In the genomic region with DNA sequence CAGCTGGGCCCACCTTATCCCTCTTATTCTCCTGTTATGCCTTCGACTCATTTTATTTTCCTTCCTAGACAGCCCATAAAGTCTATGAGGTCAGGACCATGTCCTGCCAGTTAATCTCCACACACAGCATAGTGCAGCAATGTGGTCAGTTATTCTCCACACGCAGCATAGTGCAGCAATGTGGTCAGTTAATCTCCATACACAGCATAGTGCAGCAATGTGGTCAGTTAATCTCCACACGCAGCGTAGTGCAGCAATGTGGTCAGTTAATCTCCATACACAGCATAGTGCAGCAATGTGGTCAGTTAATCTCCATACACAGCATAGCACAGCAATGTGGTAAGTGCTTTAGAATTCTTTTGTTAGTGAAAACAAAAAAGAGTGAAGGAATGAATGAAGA, we compare ENCODE assay signal across 23 cellular contexts.
A peak's percentile ranks its signal among the peaks of the same experiment; 100 is the strongest.
DNase-seq lines count a peak whose midpoint lies in the region; ATAC-seq and TF ChIP-seq lines count a peak whose summit lies in the region.
"Had no signal": no experiment of that assay in that cellular context is flagged by ENCODE, and none has a peak within 500 bp of the region (broad histone marks: within the 10 kb centered on the region; RNA-seq: fewer than 3 reads in every experiment).

No MANE protein-coding gene starts in this region.

- H3K9me3 ChIP-seq in osteoblast (ENCODE audit: low read depth, low read length) = no peaks in the 10 kb centered on the region
- H3K9me3 ChIP-seq in upper lobe of left lung = no peaks in the 10 kb centered on the region
- H3K9me3 ChIP-seq: neutrophil, psoas muscle had no signal

- H3K79me2 ChIP-seq in osteoblast (ENCODE audit: insufficient read depth, low read length) = no peaks in the 10 kb centered on the region

- 70 to 93% methylated on average over 4 of the region's 4 CpGs for WGBS in upper lobe of left lung, 2 donors

- no peak for ATAC-seq in upper lobe of left lung (ENCODE audit: low FRiP score in 2 of 2)
- ATAC-seq in HG03135 (IDR thresholded peaks at IDR 0.05; ENCODE audit: unreplicated experiment) = no peak
- ATAC-seq: psoas muscle had no signal

- no peaks in the 10 kb centered on the region for H4K20me1 ChIP-seq in osteoblast (ENCODE audit: insufficient read depth, low read length)
- H4K20me1 ChIP-seq: BLaER1 treated with 17β-estradiol and CSF1 and Interleukin-3, amounts not matched to agents 10 nM and 100 nM had no signal

- no peak for TF ChIP-seq CTCF in coronary artery (IDR thresholded peaks at IDR 0.05)
- TF ChIP-seq CTCF in osteoblast (IDR thresholded peaks at IDR 0.05; ENCODE audit: extremely low read depth, low read depth, low read length) = no peak
- TF ChIP-seq CTCF in upper lobe of left lung (IDR thresholded peaks at IDR 0.05) = no peak

- TF ChIP-seq EP300 in upper lobe of left lung (IDR thresholded peaks at IDR 0.05) = no peak

- H3K36me3 ChIP-seq in osteoblast (ENCODE audit: insufficient read depth, low read length) (no peaks in the 10 kb centered on the region), upper lobe of left lung (no peaks in the 10 kb centered on the region)
- H3K36me3 ChIP-seq: BLaER1 treated with 17β-estradiol and CSF1 and Interleukin-3, amounts not matched to agents 10 nM and 100 nM; cardiac muscle cell; neutrophil had no signal

- H3K4me2 ChIP-seq in osteoblast (ENCODE audit: insufficient read depth, low read length) = no peak overlapping the region
- H3K4me2 ChIP-seq: BLaER1 treated with 17β-estradiol and CSF1 and Interleukin-3, amounts not matched to agents 10 nM and 100 nM had no signal

- H3K27me3 ChIP-seq in osteoblast (ENCODE audit: insufficient read depth, low read length) = no peaks in the 10 kb centered on the region
- no peaks in the 10 kb centered on the region for H3K27me3 ChIP-seq in upper lobe of left lung
- H3K27me3 ChIP-seq: BLaER1 treated with 17β-estradiol and CSF1 and Interleukin-3, amounts not matched to agents 10 nM and 100 nM; cardiac muscle cell; neutrophil had no signal

- no peaks in the 10 kb centered on the region for H3K4me1 ChIP-seq in osteoblast (ENCODE audit: insufficient read depth, low read length)
- no peaks in the 10 kb centered on the region for H3K4me1 ChIP-seq in upper lobe of left lung
- H3K4me1 ChIP-seq: BLaER1 treated with 17β-estradiol and CSF1 and Interleukin-3, amounts not matched to agents 10 nM and 100 nM; psoas muscle had no signal

- no peak overlapping the region for H2AFZ ChIP-seq in osteoblast (ENCODE audit: low read length)

- DNase-seq in ELR (ENCODE audit: low read depth) = peak; percentile 14
- peak; percentile 98 for DNase-seq in OCI-M1 (lab: John Stamatoyannopoulos, UW)
- peak; percentile 14 for DNase-seq in coronary artery (ENCODE audit: low spot score)
- DNase-seq in osteoblast (ENCODE audit: insufficient read length, low spot score, missing footprints) = peak; percentile 36
- no peak for DNase-seq in upper lobe of left lung
- no peak for DNase-seq in GDM1 (lab: John Stamatoyannopoulos, UW)
- DNase-seq: ACHN; activated CD4-positive, alpha-beta T cell treated with anti-CD3 and anti-CD28 coated beads, Interleukin-2, amount 10 ng/mL, durations not matched to agents 24 days and 14 days; activated naive CD4-positive, alpha-beta T cell treated with anti-CD3 and anti-CD28 coated beads for 36 hours; activated T-cell treated with anti-CD3 and anti-CD28 coated beads, Interleukin-2, amount 50 U/mL, for 48 hours; amygdala; DND-41; Karpas-422; NCI-H1092; NCI-H1930; psoas muscle; RPMI8226 had no signal

- TF ChIP-seq POLR2A in upper lobe of left lung (IDR thresholded peaks at IDR 0.05) = no peak

- H3K27ac ChIP-seq in coronary artery (no peak overlapping the region), osteoblast (ENCODE audit: low read depth, low read length) (no peak overlapping the region), upper lobe of left lung (no peak overlapping the region)
- H3K27ac ChIP-seq: BLaER1 treated with 17β-estradiol and CSF1 and Interleukin-3, amounts not matched to agents 10 nM and 100 nM; cardiac muscle cell; neutrophil; psoas muscle; SK-N-MC; VCaP had no signal

- no peak overlapping the region for H3K4me3 ChIP-seq in coronary artery
- no peak overlapping the region for H3K4me3 ChIP-seq in osteoblast (ENCODE audit: insufficient read depth, low read length)
- H3K4me3 ChIP-seq in upper lobe of left lung = no peak overlapping the region
- H3K4me3 ChIP-seq: BLaER1 treated with 17β-estradiol and CSF1 and Interleukin-3, amounts not matched to agents 10 nM and 100 nM; cardiac muscle cell; psoas muscle; SK-N-MC had no signal

Comparison
In these comparisons a context has a peak if more than half of its experiments do, and no peak if none do; other contexts are left out.
1. DNase-seq: peak in ELR (single experiment), OCI-M1 (single experiment), coronary artery (single experiment) and osteoblast (single experiment); none in upper lobe of left lung (0 of 2) and GDM1 (single experiment).